Comparison of ENCODE assay signal across 1 cellular context in genomic region chr11:62536301-62536957, GRCh38.
TF ChIP-seq lines count a peak whose summit lies in the region.

No MANE protein-coding gene starts in this region.

TF ChIP-seq in GM23338, 12 proteins besides CTCF, POLR2A, EP300 and RAD21:
- TF ChIP-seq, protein P1, sequence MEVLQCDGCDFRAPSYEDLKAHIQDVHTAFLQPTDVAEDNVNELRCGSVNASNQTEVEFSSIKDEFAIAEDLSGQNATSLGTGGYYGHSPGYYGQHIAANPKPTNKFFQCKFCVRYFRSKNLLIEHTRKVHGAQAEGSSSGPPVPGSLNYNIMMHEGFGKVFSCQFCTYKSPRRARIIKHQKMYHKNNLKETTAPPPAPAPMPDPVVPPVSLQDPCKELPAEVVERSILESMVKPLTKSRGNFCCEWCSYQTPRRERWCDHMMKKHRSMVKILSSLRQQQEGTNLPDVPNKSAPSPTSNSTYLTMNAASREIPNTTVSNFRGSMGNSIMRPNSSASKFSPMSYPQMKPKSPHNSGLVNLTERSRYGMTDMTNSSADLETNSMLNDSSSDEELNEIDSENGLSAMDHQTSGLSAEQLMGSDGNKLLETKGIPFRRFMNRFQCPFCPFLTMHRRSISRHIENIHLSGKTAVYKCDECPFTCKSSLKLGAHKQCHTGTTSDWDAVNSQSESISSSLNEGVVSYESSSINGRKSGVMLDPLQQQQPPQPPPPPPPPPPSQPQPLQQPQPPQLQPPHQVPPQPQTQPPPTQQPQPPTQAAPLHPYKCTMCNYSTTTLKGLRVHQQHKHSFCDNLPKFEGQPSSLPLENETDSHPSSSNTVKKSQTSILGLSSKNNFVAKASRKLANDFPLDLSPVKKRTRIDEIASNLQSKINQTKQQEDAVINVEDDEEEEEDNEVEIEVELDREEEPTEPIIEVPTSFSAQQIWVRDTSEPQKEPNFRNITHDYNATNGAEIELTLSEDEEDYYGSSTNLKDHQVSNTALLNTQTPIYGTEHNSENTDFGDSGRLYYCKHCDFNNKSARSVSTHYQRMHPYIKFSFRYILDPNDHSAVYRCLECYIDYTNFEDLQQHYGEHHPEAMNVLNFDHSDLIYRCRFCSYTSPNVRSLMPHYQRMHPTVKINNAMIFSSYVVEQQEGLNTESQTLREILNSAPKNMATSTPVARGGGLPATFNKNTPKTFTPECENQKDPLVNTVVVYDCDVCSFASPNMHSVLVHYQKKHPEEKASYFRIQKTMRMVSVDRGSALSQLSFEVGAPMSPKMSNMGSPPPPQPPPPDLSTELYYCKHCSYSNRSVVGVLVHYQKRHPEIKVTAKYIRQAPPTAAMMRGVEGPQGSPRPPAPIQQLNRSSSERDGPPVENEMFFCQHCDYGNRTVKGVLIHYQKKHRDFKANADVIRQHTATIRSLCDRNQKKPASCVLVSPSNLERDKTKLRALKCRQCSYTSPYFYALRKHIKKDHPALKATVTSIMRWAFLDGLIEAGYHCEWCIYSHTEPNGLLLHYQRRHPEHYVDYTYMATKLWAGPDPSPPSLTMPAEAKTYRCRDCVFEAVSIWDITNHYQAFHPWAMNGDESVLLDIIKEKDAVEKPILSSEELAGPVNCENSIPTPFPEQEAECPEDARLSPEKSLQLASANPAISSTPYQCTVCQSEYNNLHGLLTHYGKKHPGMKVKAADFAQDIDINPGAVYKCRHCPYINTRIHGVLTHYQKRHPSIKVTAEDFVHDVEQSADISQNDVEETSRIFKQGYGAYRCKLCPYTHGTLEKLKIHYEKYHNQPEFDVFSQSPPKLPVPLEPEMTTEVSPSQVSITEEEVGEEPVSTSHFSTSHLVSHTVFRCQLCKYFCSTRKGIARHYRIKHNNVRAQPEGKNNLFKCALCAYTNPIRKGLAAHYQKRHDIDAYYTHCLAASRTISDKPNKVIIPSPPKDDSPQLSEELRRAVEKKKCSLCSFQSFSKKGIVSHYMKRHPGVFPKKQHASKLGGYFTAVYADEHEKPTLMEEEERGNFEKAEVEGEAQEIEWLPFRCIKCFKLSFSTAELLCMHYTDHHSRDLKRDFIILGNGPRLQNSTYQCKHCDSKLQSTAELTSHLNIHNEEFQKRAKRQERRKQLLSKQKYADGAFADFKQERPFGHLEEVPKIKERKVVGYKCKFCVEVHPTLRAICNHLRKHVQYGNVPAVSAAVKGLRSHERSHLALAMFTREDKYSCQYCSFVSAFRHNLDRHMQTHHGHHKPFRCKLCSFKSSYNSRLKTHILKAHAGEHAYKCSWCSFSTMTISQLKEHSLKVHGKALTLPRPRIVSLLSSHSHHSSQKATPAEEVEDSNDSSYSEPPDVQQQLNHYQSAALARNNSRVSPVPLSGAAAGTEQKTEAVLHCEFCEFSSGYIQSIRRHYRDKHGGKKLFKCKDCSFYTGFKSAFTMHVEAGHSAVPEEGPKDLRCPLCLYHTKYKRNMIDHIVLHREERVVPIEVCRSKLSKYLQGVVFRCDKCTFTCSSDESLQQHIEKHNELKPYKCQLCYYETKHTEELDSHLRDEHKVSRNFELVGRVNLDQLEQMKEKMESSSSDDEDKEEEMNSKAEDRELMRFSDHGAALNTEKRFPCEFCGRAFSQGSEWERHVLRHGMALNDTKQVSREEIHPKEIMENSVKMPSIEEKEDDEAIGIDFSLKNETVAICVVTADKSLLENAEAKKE (CRISPR knock-in tag; IDR thresholded peaks at IDR 0.05) = no peak
- TF ChIP-seq REST (IDR thresholded peaks at IDR 0.05; ENCODE audit: unreplicated experiment) = no peak
- TF ChIP-seq POLR2AphosphoS5 (IDR thresholded peaks at IDR 0.05; ENCODE audit: low read depth) = no peak
- TF ChIP-seq ZNF114 (CRISPR knock-in tag; IDR thresholded peaks at IDR 0.05) = no peak
- TF ChIP-seq EZH2 (IDR thresholded peaks at IDR 0.05; ENCODE audit: low read depth, unreplicated experiment) = no peak
- TF ChIP-seq EZH2phosphoT487 (IDR thresholded peaks at IDR 0.05; ENCODE audit: unreplicated experiment) = no peak
- TF ChIP-seq JUNB (IDR thresholded peaks at IDR 0.05; ENCODE audit: unreplicated experiment) = no peak
- no peak for TF ChIP-seq NANOG (IDR thresholded peaks at IDR 0.05; ENCODE audit: borderline replicate concordance)
- TF ChIP-seq, protein P2, sequence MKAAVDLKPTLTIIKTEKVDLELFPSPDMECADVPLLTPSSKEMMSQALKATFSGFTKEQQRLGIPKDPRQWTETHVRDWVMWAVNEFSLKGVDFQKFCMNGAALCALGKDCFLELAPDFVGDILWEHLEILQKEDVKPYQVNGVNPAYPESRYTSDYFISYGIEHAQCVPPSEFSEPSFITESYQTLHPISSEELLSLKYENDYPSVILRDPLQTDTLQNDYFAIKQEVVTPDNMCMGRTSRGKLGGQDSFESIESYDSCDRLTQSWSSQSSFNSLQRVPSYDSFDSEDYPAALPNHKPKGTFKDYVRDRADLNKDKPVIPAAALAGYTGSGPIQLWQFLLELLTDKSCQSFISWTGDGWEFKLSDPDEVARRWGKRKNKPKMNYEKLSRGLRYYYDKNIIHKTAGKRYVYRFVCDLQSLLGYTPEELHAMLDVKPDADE (IDR thresholded peaks at IDR 0.05) = no peak
- TF ChIP-seq CREB1 (CRISPR knock-in tag; IDR thresholded peaks at IDR 0.05; ENCODE audit: low read depth) = no peak
- no peak for TF ChIP-seq ZNF331 (CRISPR knock-in tag; IDR thresholded peaks at IDR 0.05; ENCODE audit: low read depth)
- TF ChIP-seq STAT1 (IDR thresholded peaks at IDR 0.05; ENCODE audit: unreplicated experiment) = no peak
TF ChIP-seq in GM23338: peak in this region for 0.
